ENCODE assay signal across 18 cellular contexts in the genomic region with DNA sequence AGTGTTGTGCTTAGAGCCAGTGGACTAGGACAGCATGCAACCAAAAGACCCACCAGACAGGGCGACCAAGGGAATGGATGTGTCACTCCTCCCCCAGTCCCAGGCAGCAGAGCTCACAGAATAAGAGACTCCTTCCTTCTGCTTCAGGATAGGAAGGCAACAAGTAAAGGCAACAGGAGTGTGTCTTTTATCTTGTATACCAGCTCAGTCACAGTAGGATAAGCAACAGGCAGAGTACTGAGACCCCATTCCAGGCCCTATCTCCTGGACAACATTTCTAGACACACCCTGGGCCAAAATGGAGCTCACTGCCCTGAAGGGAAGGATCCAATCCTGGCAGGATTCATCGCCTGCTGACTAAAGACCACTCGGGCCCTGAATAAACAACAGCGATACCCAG. TPM values are rescaled to one million over a fixed set of nuclear protein-coding genes. Genes with fewer than 3 reads are reported as not detected.
A peak's percentile ranks its signal among the peaks of the same experiment; 100 is the strongest.
DNase-seq lines count a peak whose midpoint lies in the region; ATAC-seq and TF ChIP-seq lines count a peak whose summit lies in the region.
"Had no signal": no experiment of that assay in that cellular context is flagged by ENCODE, and none has a peak within 500 bp of the region (broad histone marks: within the 10 kb centered on the region; RNA-seq: fewer than 3 reads in every experiment).

No MANE protein-coding gene starts in this region.

- H3K4me1 Mint-ChIP-seq in WTC11 = peaks cover 19% of the 10 kb centered on the region
- H3K4me1 Mint-ChIP-seq in endothelial cell (ENCODE audit: unreplicated experiment) = peaks cover 25% of the 10 kb centered on the region
- H3K4me1 Mint-ChIP-seq in stimulated activated naive B cell treated with anti-CD40 and anti-IgM and Interleukin-4, amounts not matched to agents 10 μg/mL and 1 μg/mL and 100 μg/mL, for 72 hours = peaks cover 35 to 62% of the 10 kb centered on the region in 2 donors

- H3K27ac ChIP-seq in HEK293 (ENCODE audit: extremely low read depth, low read depth, low read length) = no peak overlapping the region
- H3K27ac ChIP-seq in lower lobe of right lung = no peak overlapping the region

- H3K9me3 Mint-ChIP-seq in WTC11 (no peaks in the 10 kb centered on the region), endothelial cell (ENCODE audit: unreplicated experiment) (no peaks in the 10 kb centered on the region)
- peaks cover 0 to 1% of the 10 kb centered on the region in 2 donors for H3K9me3 Mint-ChIP-seq in stimulated activated naive B cell treated with anti-CD40 and anti-IgM and Interleukin-4, amounts not matched to agents 10 μg/mL and 1 μg/mL and 100 μg/mL, for 72 hours
- H3K9me3 Mint-ChIP-seq: CD4-positive, CD25-positive, alpha-beta regulatory T cell; HFFc6 had no signal

- POLR2A ChIA-PET in HEK293 (lab: Yijun Ruan, JAX) (interaction anchor here (0.6 kb wide), 1 partner anchor 192 kb away, joined by 7 read pairs; no protein-coding TSS in a partner anchor), WTC11 (lab: Charles Lee) (no interaction called here)

- CTCF ChIA-PET in HEK293 (lab: Yijun Ruan, JAX) (interaction anchor here (1.1 kb wide), 1 partner anchor 24 kb away, joined by 5 read pairs; no protein-coding TSS in a partner anchor), WTC11 (lab: Charles Lee) (interaction anchor here (0.7 kb wide), 1 partner anchor 330 kb away, joined by 3 read pairs; a partner anchor contains a TSS)

- H3K4me3 Mint-ChIP-seq in WTC11 = no peak overlapping the region
- no peak overlapping the region for H3K4me3 Mint-ChIP-seq in endothelial cell (ENCODE audit: unreplicated experiment)
- H3K4me3 Mint-ChIP-seq in stimulated activated naive B cell treated with anti-CD40 and anti-IgM and Interleukin-4, amounts not matched to agents 10 μg/mL and 1 μg/mL and 100 μg/mL, for 72 hours = no peak overlapping the region
- H3K4me3 Mint-ChIP-seq: CD4-positive, CD25-positive, alpha-beta regulatory T cell; HFFc6 had no signal

- no peak for DNase-seq in WTC11 (ENCODE audit: low spot score)
- DNase-seq in endothelial cell (ENCODE audit: low spot score) = no peak
- no peak for DNase-seq in stimulated activated naive B cell treated with anti-CD40 and anti-IgM and Interleukin-4, amounts not matched to agents 10 μg/mL and 1 μg/mL and 100 μg/mL, for 72 hours
- no peak for DNase-seq in Right ventricle myocardium inferior (ENCODE audit: missing footprints)
- DNase-seq in pons (ENCODE audit: low spot score) = no peak
- no peak for DNase-seq in lower lobe of right lung
- DNase-seq: ACHN; BE2C; C1 segment of cervical spinal cord; CD4-positive, CD25-positive, alpha-beta regulatory T cell; DMS153; DMS79 treated with DMSO at 0.1 percent for 48 hours; GF-D8; HCEC 1CT; HFFc6; IMR-90; KBM-7 had no signal

- TF ChIP-seq CTCF in HEK293 (tag by site-specific recombination; IDR thresholded peaks at IDR 0.05) (no peak), WTC11 (IDR thresholded peaks at IDR 0.05) (no peak), endothelial cell (IDR thresholded peaks at IDR 0.05; ENCODE audit: unreplicated experiment) (no peak), lower lobe of right lung (IDR thresholded peaks at IDR 0.05) (no peak)

- H3K36me3 ChIP-seq in HEK293 (ENCODE audit: control insufficient read depth in 2 of 2, insufficient read depth in 1 of 2, low read length in 2 of 2) = peaks cover 0 to 34% of the 10 kb centered on the region in 2 experiments; a peak in 1 of 3 replicates
- H3K36me3 ChIP-seq in lower lobe of right lung = peaks cover 38% of the 10 kb centered on the region

- ATAC-seq in WTC11 (no peak), Right ventricle myocardium inferior (no peak), lower lobe of right lung (no peak)
- ATAC-seq in stimulated activated naive B cell treated with anti-CD40 and anti-IgM and Interleukin-4, amounts not matched to agents 10 μg/mL and 1 μg/mL and 100 μg/mL, for 72 hours (replicated peaks) = no peak

- H3K4me1 ChIP-seq in HEK293 (ENCODE audit: control insufficient read depth, insufficient read depth, low read length) (no peaks in the 10 kb centered on the region), lower lobe of right lung (peaks cover 5% of the 10 kb centered on the region)
- H3K4me1 ChIP-seq: BE2C had no signal

- H3K27me3 Mint-ChIP-seq in WTC11 (ENCODE audit: low read depth) (no peaks in the 10 kb centered on the region), endothelial cell (ENCODE audit: unreplicated experiment) (no peaks in the 10 kb centered on the region)
- H3K27me3 Mint-ChIP-seq in stimulated activated naive B cell treated with anti-CD40 and anti-IgM and Interleukin-4, amounts not matched to agents 10 μg/mL and 1 μg/mL and 100 μg/mL, for 72 hours = no peaks in the 10 kb centered on the region
- H3K27me3 Mint-ChIP-seq: CD4-positive, CD25-positive, alpha-beta regulatory T cell had no signal

- peak overlapping the region; percentile 61 for H3K27ac Mint-ChIP-seq in WTC11
- peak overlapping the region; percentile 44 for H3K27ac Mint-ChIP-seq in endothelial cell (ENCODE audit: unreplicated experiment)
- peak overlapping the region; percentile 59 for H3K27ac Mint-ChIP-seq in stimulated activated naive B cell treated with anti-CD40 and anti-IgM and Interleukin-4, amounts not matched to agents 10 μg/mL and 1 μg/mL and 100 μg/mL, for 72 hours
- H3K27ac Mint-ChIP-seq: CD4-positive, CD25-positive, alpha-beta regulatory T cell; HFFc6 had no signal

- peaks cover 57% of the 10 kb centered on the region for H3K36me3 Mint-ChIP-seq in WTC11
- H3K36me3 Mint-ChIP-seq in endothelial cell (ENCODE audit: low read depth, unreplicated experiment) = peaks cover 27% of the 10 kb centered on the region
- H3K36me3 Mint-ChIP-seq in stimulated activated naive B cell treated with anti-CD40 and anti-IgM and Interleukin-4, amounts not matched to agents 10 μg/mL and 1 μg/mL and 100 μg/mL, for 72 hours = peaks cover 49 to 69% of the 10 kb centered on the region in 2 donors

- intact Hi-C loops in Right ventricle myocardium inferior (cut with DNase I) = no loop called here
- intact Hi-C loops in lower lobe of right lung (cut with DNase I) = no loop called here

- no peaks in the 10 kb centered on the region for H3K27me3 ChIP-seq in lower lobe of right lung (ENCODE audit: low read depth)
- H3K27me3 ChIP-seq: BE2C had no signal

- H3K4me3 ChIP-seq in HEK293 (ENCODE audit: low read depth, low read length) (no peak overlapping the region), lower lobe of right lung (no peak overlapping the region)

- no peaks in the 10 kb centered on the region for H3K9me3 ChIP-seq in HEK293 (ENCODE audit: control insufficient read depth, insufficient read depth, low read depth, low read length)
- H3K9me3 ChIP-seq in lower lobe of right lung = no peaks in the 10 kb centered on the region
- H3K9me3 ChIP-seq: BE2C had no signal

TF ChIP-seq in HEK293, 187 proteins besides CTCF, POLR2A, EP300 and RAD21:
- TF ChIP-seq ZNF777 (tag by site-specific recombination; IDR thresholded peaks at IDR 0.05; ENCODE audit: borderline replicate concordance) (no peak), ZNF10 (tag by site-specific recombination; IDR thresholded peaks at IDR 0.05) (no peak), FEZF1 (tag by site-specific recombination; IDR thresholded peaks at IDR 0.05) (no peak), SCRT2 (tag by site-specific recombination; IDR thresholded peaks at IDR 0.05) (peak; percentile 75), ZNF202 (tag by site-specific recombination; IDR thresholded peaks at IDR 0.05; ENCODE audit: borderline replicate concordance) (no peak)

TF ChIP-seq in WTC11, 78 proteins besides CTCF, POLR2A, EP300 and RAD21 (continues in another document):
- no peak for TF ChIP-seq NFE2L1 (CRISPR knock-in tag; IDR thresholded peaks at IDR 0.05)
- no peak for TF ChIP-seq ZNF671 (CRISPR knock-in tag; IDR thresholded peaks at IDR 0.05)
- no peak for TF ChIP-seq FOXJ3 (CRISPR knock-in tag; IDR thresholded peaks at IDR 0.05; ENCODE audit: borderline replicate concordance)
- no peak for TF ChIP-seq ZNF423 (CRISPR knock-in tag; IDR thresholded peaks at IDR 0.05)
- TF ChIP-seq, protein P1, sequence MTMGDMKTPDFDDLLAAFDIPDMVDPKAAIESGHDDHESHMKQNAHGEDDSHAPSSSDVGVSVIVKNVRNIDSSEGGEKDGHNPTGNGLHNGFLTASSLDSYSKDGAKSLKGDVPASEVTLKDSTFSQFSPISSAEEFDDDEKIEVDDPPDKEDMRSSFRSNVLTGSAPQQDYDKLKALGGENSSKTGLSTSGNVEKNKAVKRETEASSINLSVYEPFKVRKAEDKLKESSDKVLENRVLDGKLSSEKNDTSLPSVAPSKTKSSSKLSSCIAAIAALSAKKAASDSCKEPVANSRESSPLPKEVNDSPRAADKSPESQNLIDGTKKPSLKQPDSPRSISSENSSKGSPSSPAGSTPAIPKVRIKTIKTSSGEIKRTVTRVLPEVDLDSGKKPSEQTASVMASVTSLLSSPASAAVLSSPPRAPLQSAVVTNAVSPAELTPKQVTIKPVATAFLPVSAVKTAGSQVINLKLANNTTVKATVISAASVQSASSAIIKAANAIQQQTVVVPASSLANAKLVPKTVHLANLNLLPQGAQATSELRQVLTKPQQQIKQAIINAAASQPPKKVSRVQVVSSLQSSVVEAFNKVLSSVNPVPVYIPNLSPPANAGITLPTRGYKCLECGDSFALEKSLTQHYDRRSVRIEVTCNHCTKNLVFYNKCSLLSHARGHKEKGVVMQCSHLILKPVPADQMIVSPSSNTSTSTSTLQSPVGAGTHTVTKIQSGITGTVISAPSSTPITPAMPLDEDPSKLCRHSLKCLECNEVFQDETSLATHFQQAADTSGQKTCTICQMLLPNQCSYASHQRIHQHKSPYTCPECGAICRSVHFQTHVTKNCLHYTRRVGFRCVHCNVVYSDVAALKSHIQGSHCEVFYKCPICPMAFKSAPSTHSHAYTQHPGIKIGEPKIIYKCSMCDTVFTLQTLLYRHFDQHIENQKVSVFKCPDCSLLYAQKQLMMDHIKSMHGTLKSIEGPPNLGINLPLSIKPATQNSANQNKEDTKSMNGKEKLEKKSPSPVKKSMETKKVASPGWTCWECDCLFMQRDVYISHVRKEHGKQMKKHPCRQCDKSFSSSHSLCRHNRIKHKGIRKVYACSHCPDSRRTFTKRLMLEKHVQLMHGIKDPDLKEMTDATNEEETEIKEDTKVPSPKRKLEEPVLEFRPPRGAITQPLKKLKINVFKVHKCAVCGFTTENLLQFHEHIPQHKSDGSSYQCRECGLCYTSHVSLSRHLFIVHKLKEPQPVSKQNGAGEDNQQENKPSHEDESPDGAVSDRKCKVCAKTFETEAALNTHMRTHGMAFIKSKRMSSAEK (CRISPR knock-in tag; IDR thresholded peaks at IDR 0.05; ENCODE audit: borderline replicate concordance) = no peak
- TF ChIP-seq KAT7 (CRISPR knock-in tag; IDR thresholded peaks at IDR 0.05; ENCODE audit: borderline replicate concordance) = no peak
- TF ChIP-seq OVOL2 (CRISPR knock-in tag; IDR thresholded peaks at IDR 0.05; ENCODE audit: borderline replicate concordance) = no peak

RNA-seq across cellular contexts. Expression of a gene that starts 25.0 kb away (rescaled TPM):
- total RNA-seq in WTC11 (2021) (58.3 to 60.8 TPM (median 58.5 TPM) in 3 replicates), endothelial cell (ENCODE audit: unreplicated experiment) (74.6 TPM), Right ventricle myocardium inferior (31.2 TPM), lower lobe of right lung (49.5 TPM)

RNA-seq across cellular contexts. Expression of a gene that starts 25.8 kb away (rescaled TPM):
- total RNA-seq in WTC11 (2021) (4.5 to 6.4 TPM (median 6.1 TPM) in 3 replicates), endothelial cell (ENCODE audit: unreplicated experiment) (15.5 TPM), Right ventricle myocardium inferior (4.6 TPM), lower lobe of right lung (6.7 TPM)

RNA-seq across cellular contexts. Expression of a gene that starts 55.9 kb away (rescaled TPM):
- total RNA-seq in WTC11 (2021) (0.73 to 1.1 TPM (median 0.92 TPM) in 3 replicates), endothelial cell (ENCODE audit: unreplicated experiment) (1.8 TPM), Right ventricle myocardium inferior (1.9 TPM), lower lobe of right lung (13.9 TPM)
- total RNA-seq: HFFc6, IMR-90 had no signal
